Comparison of ENCODE assay signal across 11 cellular contexts in genomic region chr11:8329336-8329735, GRCh38.
DNase-seq lines count a peak whose midpoint lies in the region; ATAC-seq and TF ChIP-seq lines count a peak whose summit lies in the region.
"Had no signal": no experiment of that assay in that cellular context is flagged by ENCODE, and none has a peak within 500 bp of the region (broad histone marks: within the 10 kb centered on the region; RNA-seq: fewer than 3 reads in every experiment).

No MANE protein-coding gene starts in this region.

- H3K9ac ChIP-seq in iPS-20b (ENCODE audit: low read depth, low read length) (no peak overlapping the region; the same call in 1 of the 2 replicates), subcutaneous abdominal adipose tissue (ENCODE audit: low read length in 5 of 5) (no peak overlapping the region)

- no TSS peak for BruUV-seq in PC-9 (replicated peaks; lab: Mats Ljungman, UMichigan)

- H3K27ac ChIP-seq in right cardiac atrium (ENCODE audit: low read length) (no peak overlapping the region), PC-9 (no peak overlapping the region), iPS-20b (ENCODE audit: low read length) (no peak overlapping the region), subcutaneous abdominal adipose tissue (ENCODE audit: low read depth, low read length) (no peak overlapping the region)
- H3K27ac ChIP-seq: foreskin keratinocyte had no signal

- no peaks in the 10 kb centered on the region for H3K9me2 ChIP-seq in PC-9 (ENCODE audit: insufficient read depth)

- H3K27me3 ChIP-seq in right cardiac atrium (ENCODE audit: control insufficient read depth, insufficient read depth) (no peaks in the 10 kb centered on the region), PC-9 (ENCODE audit: insufficient read depth, low read depth) (no peaks in the 10 kb centered on the region), iPS-20b (ENCODE audit: insufficient read depth, low read length) (no peaks in the 10 kb centered on the region), subcutaneous abdominal adipose tissue (ENCODE audit: control insufficient read depth in 5 of 5, insufficient read depth in 4 of 5, low read length in 5 of 5) (peaks cover 3 to 12% (median 6%) of the 10 kb centered on the region in 5 donors)

- H3K4me1 ChIP-seq in right cardiac atrium (ENCODE audit: control insufficient read depth, insufficient read depth, low read length), result no peaks in the 10 kb centered on the region
- peaks cover 12% of the 10 kb centered on the region for H3K4me1 ChIP-seq in PC-9 (replicated peaks; ENCODE audit: insufficient read depth)
- H3K4me1 ChIP-seq in iPS-20b (ENCODE audit: insufficient read depth, low read length), result peaks cover 12% of the 10 kb centered on the region
- peaks cover 1 to 33% (median 25%) of the 10 kb centered on the region in 5 donors for H3K4me1 ChIP-seq in subcutaneous abdominal adipose tissue (ENCODE audit: control insufficient read depth in 5 of 5, insufficient read depth in 5 of 5, low read length in 5 of 5)
- H3K4me1 ChIP-seq: Caco-2, foreskin keratinocyte had no signal

- POLR2A ChIA-PET in PC-9 (lab: Charles Lee; ENCODE audit: unreplicated experiment), result no interaction called here

- H4K20me1 ChIP-seq in PC-9 (ENCODE audit: insufficient read depth), result no peaks in the 10 kb centered on the region

- peak overlapping the region; percentile 65 for H3K4me2 ChIP-seq in PC-9

- H3K4me3 ChIP-seq in right cardiac atrium (ENCODE audit: low read length) (no peak overlapping the region), PC-9 (peak overlapping the region; percentile 24; the same call in 1 of the 2 replicates), iPS-20b (ENCODE audit: low read length) (peak overlapping the region; percentile 45; the same call in 1 of the 2 replicates), subcutaneous abdominal adipose tissue (ENCODE audit: low read depth in 1 of 5, low read length in 5 of 5) (peak overlapping the region in 3 of 5 donors; percentile 34 to 55 (median 50))
- H3K4me3 ChIP-seq: mucosa of descending colon had no signal

- H2AFZ ChIP-seq in PC-9, result no peak overlapping the region

- no peak for TF ChIP-seq CTCF in PC-9 (conservative IDR thresholded peaks at IDR 0.05)

- WGBS in right cardiac atrium, result 68% methylated on average over 6 of the region's 6 CpGs

- ATAC-seq in Right ventricle myocardium inferior, result no peak
- no peak for ATAC-seq in right cardiac atrium
- no peak for ATAC-seq in GM21717 (IDR thresholded peaks at IDR 0.05; ENCODE audit: unreplicated experiment)

- no peaks in the 10 kb centered on the region for H3K79me2 ChIP-seq in PC-9 (ENCODE audit: low read depth)

- H3K36me3 ChIP-seq in PC-9 (ENCODE audit: low read depth), result no peaks in the 10 kb centered on the region
- no peaks in the 10 kb centered on the region for H3K36me3 ChIP-seq in iPS-20b (ENCODE audit: insufficient read depth, low read depth, low read length)
- H3K36me3 ChIP-seq in subcutaneous abdominal adipose tissue (ENCODE audit: control insufficient read depth in 5 of 5, insufficient read depth in 5 of 5, low read length in 5 of 5), result no peaks in the 10 kb centered on the region

- intact Hi-C loops in Right ventricle myocardium inferior (cut with DNase I) (no loop called here), right cardiac atrium (cut with DNase I) (no loop called here), PC-9 (cut with micrococcal nuclease; ENCODE audit: unreplicated experiment) (loop anchor here (2.0 kb wide), 1 partner anchor 629 kb away; no protein-coding TSS in a partner anchor)

- CTCF ChIA-PET in PC-9 (lab: Charles Lee), result no interaction called here

- H3F3A ChIP-seq in PC-9 (ENCODE audit: insufficient read depth, low read depth), result 0 out of 2 replicates have a peak, but pooled peaks cover 3% of the 10 kb centered on the region

- no peaks in the 10 kb centered on the region for H3K9me3 ChIP-seq in right cardiac atrium (ENCODE audit: control insufficient read depth, low read length)
- H3K9me3 ChIP-seq in PC-9 (ENCODE audit: insufficient read depth, low read depth), result no peaks in the 10 kb centered on the region
- H3K9me3 ChIP-seq in iPS-20b (ENCODE audit: insufficient read depth, low read depth, low read length), result no peaks in the 10 kb centered on the region
- no peaks in the 10 kb centered on the region for H3K9me3 ChIP-seq in subcutaneous abdominal adipose tissue (ENCODE audit: control insufficient read depth in 5 of 5, low read length in 5 of 5)
- H3K9me3 ChIP-seq: Caco-2, mucosa of descending colon had no signal

- DNase-seq in Right ventricle myocardium inferior (ENCODE audit: missing footprints) (peak; percentile 30), right cardiac atrium (no peak), PC-9 (no peak), GDM1 (lab: John Stamatoyannopoulos, UW) (no peak), activated gamma-delta T cell treated with Interleukin-2 at 50 U/mL for 16 hours (no peak)
